ENCODE assay signal across 8 cellular contexts in the genomic region with DNA sequence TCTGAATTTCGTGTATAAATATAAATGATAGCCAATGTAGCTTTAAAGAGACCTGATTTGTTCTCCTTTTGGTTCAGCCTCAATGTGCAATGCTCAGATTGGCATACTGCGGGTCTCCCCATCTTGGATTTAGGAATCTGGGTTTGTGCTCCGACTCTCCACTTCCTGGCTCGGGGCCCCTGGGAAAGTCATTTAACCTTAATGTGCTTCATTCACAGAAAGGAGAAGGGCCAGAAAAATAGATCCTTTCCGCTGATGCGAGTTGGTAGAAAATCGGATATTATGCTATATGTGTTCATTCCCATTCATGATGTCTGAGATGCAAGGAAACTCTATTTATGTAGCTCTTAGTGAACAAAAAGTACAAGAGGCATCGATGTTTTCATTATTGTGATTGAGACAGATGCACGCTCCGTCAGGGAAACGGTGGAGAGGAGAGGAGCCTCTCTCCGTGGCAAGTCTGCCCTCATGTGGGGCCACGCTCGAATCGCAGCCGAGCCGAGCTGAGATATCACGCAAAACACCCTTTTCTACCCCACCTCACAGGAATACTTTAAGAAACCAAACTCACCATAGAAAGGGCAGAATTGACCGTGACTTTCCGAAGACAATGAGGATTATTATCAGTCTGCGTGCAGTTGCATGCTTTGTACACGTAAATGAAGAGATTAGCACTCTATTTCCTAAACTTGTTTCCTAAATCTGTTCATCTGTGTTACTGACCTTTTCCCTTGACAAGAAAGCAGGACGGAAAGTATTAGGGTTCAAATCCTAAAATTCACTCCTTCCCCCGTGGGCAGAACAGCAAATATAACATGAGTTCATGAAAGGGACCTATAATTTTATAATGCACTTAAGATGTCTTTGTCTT.
A peak's percentile ranks its signal among the peaks of the same experiment; 100 is the strongest.
DNase-seq lines count a peak whose midpoint lies in the region; ATAC-seq, FAIRE-seq and TF ChIP-seq lines count a peak whose summit lies in the region.

No MANE protein-coding gene starts in this region.

- no peaks in the 10 kb centered on the region for H3K36me3 Mint-ChIP-seq in type B pancreatic cell

- no peak overlapping the region for H2BK120ac ChIP-seq in H1 (replicated peaks; ENCODE audit: low read depth, low read length)

- ATAC-seq in GM21619 (IDR thresholded peaks at IDR 0.05; ENCODE audit: unreplicated experiment), result peak; percentile 90

- H3K4me1 Mint-ChIP-seq in type B pancreatic cell (ENCODE audit: unreplicated experiment), result peaks cover 8% of the 10 kb centered on the region

- H4K91ac ChIP-seq in H1 (replicated peaks; ENCODE audit: insufficient read length, low read length), result no peak overlapping the region

- peak; percentile 86 for FAIRE-seq in H1 (lab: Jason Lieb, UNC)

- peak; percentile 9 for DNase-seq in NCI-H2107 (lab: John Stamatoyannopoulos, UW)
- DNase-seq in NCI-H2107 treated with DMSO at 0.1 percent for 48 hours (lab: John Stamatoyannopoulos, UW; ENCODE audit: unreplicated experiment), result no peak
- peak in 45 of 76 experiments; percentile 6 to 64 (median 33) for DNase-seq in HUDEP-2 (lab: John Stamatoyannopoulos, UW; ENCODE audit: unreplicated experiment in 76 of 76)
- DNase-seq in SKM-1 treated with dmso at 0.1 percent for 144 hours (lab: John Stamatoyannopoulos, UW; ENCODE audit: unreplicated experiment), result peak; percentile 36
- peak; percentile 17 to 79 for DNase-seq in H1 (ENCODE audit: low read depth in 1 of 2, low spot score in 2 of 2)
- peak; percentile 68 for DNase-seq in medulla oblongata (ENCODE audit: extremely low spot score)
- DNase-seq in type B pancreatic cell (ENCODE audit: extremely low spot score, unreplicated experiment), result no peak

- no peaks in the 10 kb centered on the region for H3K4me1 ChIP-seq in H1 (replicated peaks in 1 of 4; ENCODE audit: control insufficient read depth in 3 of 4, insufficient read depth in 4 of 4, low read length in 3 of 4)

- WGBS in H1 (ENCODE audit: extremely low coverage in 1 of 2, insufficient coverage in 1 of 2, insufficient read length in 1 of 2, insufficient replicate concordance in 2 of 2, low coverage in 1 of 2, low lambda C conversion rate in 2 of 2, missing lambda C conversion rate in 1 of 2), 2 experiments, result 33% methylated on average over 24 of the region's 24 CpGs; no CpG with 5 or more reads in 1 of the 2 experiments

- peak overlapping the region; percentile 99 for H2AFZ ChIP-seq in H1 (ENCODE audit: low read length)

- no peaks in the 10 kb centered on the region for H3K79me2 ChIP-seq in H1 (ENCODE audit: control insufficient read depth in 1 of 2, insufficient read depth in 2 of 2, low read length in 2 of 2)

- no peak overlapping the region for H2AK5ac ChIP-seq in H1 (ENCODE audit: low read depth, low read length)

- H3K9me3 Mint-ChIP-seq in type B pancreatic cell, result no peaks in the 10 kb centered on the region

- H2BK5ac ChIP-seq in H1 (ENCODE audit: low read depth, low read length), result no peak overlapping the region

- peak; percentile 91 to 94 for TF ChIP-seq RAD21 in H1 (IDR thresholded peaks at IDR 0.05 in 1 of 2, conservative IDR thresholded peaks at IDR 0.05 in 1 of 2; ENCODE audit: low read depth in 2 of 2, low read length in 2 of 2)

- H4K20me1 ChIP-seq in H1 (replicated peaks in 1 of 2; ENCODE audit: control insufficient read depth in 1 of 2, insufficient read depth in 2 of 2, low read length in 2 of 2), result peaks cover 0 to 1% of the 10 kb centered on the region in 2 experiments

- H3K79me1 ChIP-seq in H1 (ENCODE audit: low read depth, low read length), result no peaks in the 10 kb centered on the region

- no peak overlapping the region for H2BK15ac ChIP-seq in H1 (ENCODE audit: low read length)

- peaks cover 13% of the 10 kb centered on the region for H3K27me3 Mint-ChIP-seq in type B pancreatic cell

- H3K23me2 ChIP-seq in H1 (ENCODE audit: low read depth, low read length), result no peaks in the 10 kb centered on the region

- H3K14ac ChIP-seq in H1 (ENCODE audit: insufficient read length), result no peak overlapping the region

- peak overlapping the region in 2 of 4 experiments; percentile 17 to 45; a peak in 2 of 8 replicates for H3K4me3 ChIP-seq in H1 (ENCODE audit: extremely low read depth in 1 of 4, insufficient read depth in 2 of 4, low read depth in 3 of 4, low read length in 4 of 4)

- no peak overlapping the region for H3K27ac ChIP-seq in H1 (ENCODE audit: low read depth, low read length)

- no peak overlapping the region for H2BK20ac ChIP-seq in H1 (ENCODE audit: low read length)

- peak; percentile 67 to 93 (median 85) for TF ChIP-seq CTCF in H1 (IDR thresholded peaks at IDR 0.05; ENCODE audit: control extremely low read depth in 1 of 3, insufficient read depth in 1 of 3, low read depth in 1 of 3, low read length in 3 of 3)
- peak; percentile 85 for TF ChIP-seq CTCF in type B pancreatic cell (conservative IDR thresholded peaks at IDR 0.05)

- H3K4ac ChIP-seq in H1 (replicated peaks; ENCODE audit: insufficient read length, low read depth, low read length), result no peak overlapping the region

- H3K4me3 Mint-ChIP-seq in type B pancreatic cell, result peak overlapping the region; percentile 79

- H4K8ac ChIP-seq in H1 (ENCODE audit: extremely low read depth, insufficient read depth, low read length), result no peak overlapping the region

- no peak overlapping the region for H2BK12ac ChIP-seq in H1 (ENCODE audit: low read depth, low read length)

- no peak overlapping the region for H4K5ac ChIP-seq in H1 (ENCODE audit: insufficient read length, low read depth, low read length)

- H3K9me3 ChIP-seq in H1 (ENCODE audit: insufficient read depth in 2 of 2, low read depth in 1 of 2, low read length in 1 of 2), result no peaks in the 10 kb centered on the region

- peak overlapping the region in 1 of 2 experiments; percentile 72; a peak in 2 of 4 replicates for H3K4me2 ChIP-seq in H1 (ENCODE audit: insufficient read depth in 1 of 2, low read depth in 2 of 2, low read length in 2 of 2)

- H3K36me3 ChIP-seq in H1 (ENCODE audit: control insufficient read depth in 2 of 4, insufficient read depth in 4 of 4, low read length in 3 of 4), result no peaks in the 10 kb centered on the region

- H3K9ac ChIP-seq in H1 (replicated peaks in 1 of 4; ENCODE audit: extremely low read depth in 1 of 4, low read depth in 3 of 4, low read length in 3 of 4), result no peak overlapping the region; a peak in 1 of 7 replicates

- POLR2A ChIA-PET in H1 (lab: Charles Lee; ENCODE audit: partially characterized antibody), result no interaction called here

- TF ChIP-seq EP300 in H1 (IDR thresholded peaks at IDR 0.05; ENCODE audit: borderline replicate concordance in 1 of 2, low read depth in 2 of 2, low read length in 2 of 2), result no peak

- H3K27me3 ChIP-seq in H1 (replicated peaks in 1 of 4; ENCODE audit: control insufficient read depth in 3 of 4, extremely low read depth in 1 of 4, insufficient read depth in 3 of 4, low read length in 3 of 4), result no peaks in the 10 kb centered on the region

- no peak overlapping the region for H3K18ac ChIP-seq in H1 (ENCODE audit: extremely low read depth, low read length)

- no peak overlapping the region for H3K23ac ChIP-seq in H1 (ENCODE audit: insufficient read length)

- no peak overlapping the region for H3K27ac Mint-ChIP-seq in type B pancreatic cell

- no peak overlapping the region for H3K56ac ChIP-seq in H1 (replicated peaks; ENCODE audit: insufficient read length, low read depth, low read length)

- no peak for TF ChIP-seq POLR2A in H1 (IDR thresholded peaks at IDR 0.05; ENCODE audit: control extremely low read depth in 1 of 2, low read depth in 2 of 2, low read length in 2 of 2)

- CTCF ChIA-PET in H1 (lab: Charles Lee; ENCODE audit: partially characterized antibody), result interaction anchor here (0.6 to 1.9 kb wide), 31 partner anchors 10 to 1527 kb away, joined by 3 to 13 read pairs (median 4); no protein-coding TSS in a partner anchor

TF ChIP-seq in H1, 55 proteins besides CTCF, POLR2A, EP300 and RAD21:
- peak; percentile 19 for TF ChIP-seq ASH2L (IDR thresholded peaks at IDR 0.05; ENCODE audit: low read length)
- TF ChIP-seq NANOG (IDR thresholded peaks at IDR 0.05; ENCODE audit: insufficient read depth, low read depth, low read length, poor library complexity, severe bottlenecking), result no peak

Comparison
In these comparisons a context has a peak if more than half of its experiments do, and no peak if none do; other contexts are left out.
1. DNase-seq: peak in NCI-H2107 (single experiment), HUDEP-2 (45 of 76), SKM-1 treated with dmso at 0.1 percent for 144 hours (single experiment), H1 (2 of 2) and medulla oblongata (single experiment); none in NCI-H2107 treated with DMSO at 0.1 percent for 48 hours (single experiment) and type B pancreatic cell (single experiment).